9 cellular contexts compared by ENCODE assay signal in genomic region chr7:104960741-104961479, GRCh38. TPM values are rescaled to one million over a fixed set of nuclear protein-coding genes. Genes with fewer than 3 reads are reported as not detected.
A peak's percentile ranks its signal among the peaks of the same experiment; 100 is the strongest.
DNase-seq lines count a peak whose midpoint lies in the region; ATAC-seq lines count a peak whose summit lies in the region.
"Had no signal": no experiment of that assay in that cellular context is flagged by ENCODE, and none has a peak within 500 bp of the region (broad histone marks: within the 10 kb centered on the region; RNA-seq: fewer than 3 reads in every experiment).

No MANE protein-coding gene starts in this region.

- peaks cover 3% of the 10 kb centered on the region for H3K36me3 Mint-ChIP-seq in central memory CD8-positive, alpha-beta T cell (ENCODE audit: insufficient read depth)
- H3K36me3 Mint-ChIP-seq in naive thymus-derived CD4-positive, alpha-beta T cell: peaks cover 0 to 56% (median 21%) of the 10 kb centered on the region in 5 donors

- POLR2A ChIA-PET in naive thymus-derived CD4-positive, alpha-beta T cell (lab: Charles Lee): no interaction called here

- ATAC-seq in GM18907 (IDR thresholded peaks at IDR 0.05; ENCODE audit: unreplicated experiment): peak; percentile 54
- peak; percentile 28 for ATAC-seq in HG03558 (IDR thresholded peaks at IDR 0.05; ENCODE audit: extremely low read depth, unreplicated experiment)
- ATAC-seq in central memory CD8-positive, alpha-beta T cell (replicated peaks; ENCODE audit: extremely low read depth, poor library complexity, severe bottlenecking): no peak
- peak; percentile 66 for ATAC-seq in naive thymus-derived CD4-positive, alpha-beta T cell
- ATAC-seq in GM19324 (IDR thresholded peaks at IDR 0.05; ENCODE audit: low FRiP score, unreplicated experiment): no peak

- no peaks in the 10 kb centered on the region for H3K9me3 Mint-ChIP-seq in central memory CD8-positive, alpha-beta T cell
- peaks cover 0 to 12% (median 0%) of the 10 kb centered on the region in 11 donors for H3K9me3 Mint-ChIP-seq in naive thymus-derived CD4-positive, alpha-beta T cell

- H3K27me3 ChIP-seq in naive thymus-derived CD4-positive, alpha-beta T cell (ENCODE audit: control insufficient read depth in 2 of 2, insufficient read depth in 2 of 2, low read length in 2 of 2): no peaks in the 10 kb centered on the region
- no peaks in the 10 kb centered on the region for H3K27me3 ChIP-seq in effector memory CD4-positive, alpha-beta T cell (replicated peaks; ENCODE audit: control insufficient read depth, insufficient read depth, low read length, poor library complexity, severe bottlenecking)

- no peak for DNase-seq in central memory CD8-positive, alpha-beta T cell (ENCODE audit: low spot score in 2 of 2)
- DNase-seq in naive thymus-derived CD4-positive, alpha-beta T cell: no peak
- no peak for DNase-seq in effector memory CD4-positive, alpha-beta T cell
- no peak for DNase-seq in NCI-H1105 (lab: John Stamatoyannopoulos, UW)
- DNase-seq in hepatic stellate cell (ENCODE audit: low spot score): no peak
- DNase-seq: NCI-H524 treated with DMSO at 0.1 percent for 48 hours had no signal

- peaks cover 17% of the 10 kb centered on the region for H3K4me1 Mint-ChIP-seq in central memory CD8-positive, alpha-beta T cell
- peaks cover 5 to 58% (median 7%) of the 10 kb centered on the region in 7 donors for H3K4me1 Mint-ChIP-seq in naive thymus-derived CD4-positive, alpha-beta T cell

- no peak overlapping the region for H3K4me3 Mint-ChIP-seq in central memory CD8-positive, alpha-beta T cell
- H3K4me3 Mint-ChIP-seq in naive thymus-derived CD4-positive, alpha-beta T cell: no peak overlapping the region

- no peak overlapping the region for H3K27ac ChIP-seq in naive thymus-derived CD4-positive, alpha-beta T cell (ENCODE audit: low read depth, low read length)
- no peak overlapping the region for H3K27ac ChIP-seq in effector memory CD4-positive, alpha-beta T cell (ENCODE audit: insufficient read depth, low read length, poor library complexity, severe bottlenecking)

- no peaks in the 10 kb centered on the region for H3K27me3 Mint-ChIP-seq in central memory CD8-positive, alpha-beta T cell
- no peaks in the 10 kb centered on the region for H3K27me3 Mint-ChIP-seq in naive thymus-derived CD4-positive, alpha-beta T cell

- H3K4me3 ChIP-seq in naive thymus-derived CD4-positive, alpha-beta T cell (ENCODE audit: low read length): no peak overlapping the region
- no peak overlapping the region for H3K4me3 ChIP-seq in effector memory CD4-positive, alpha-beta T cell (ENCODE audit: insufficient read depth, low read depth, low read length, poor library complexity, severe bottlenecking)

- intact Hi-C loops in naive thymus-derived CD4-positive, alpha-beta T cell (cut with micrococcal nuclease): no loop called here

- H3K27ac Mint-ChIP-seq in central memory CD8-positive, alpha-beta T cell (ENCODE audit: low read depth): peak overlapping the region; percentile 23
- peak overlapping the region in 2 of 9 donors; percentile 41 to 66 for H3K27ac Mint-ChIP-seq in naive thymus-derived CD4-positive, alpha-beta T cell

- H3K36me3 ChIP-seq in naive thymus-derived CD4-positive, alpha-beta T cell (ENCODE audit: control insufficient read depth in 2 of 3, insufficient read depth in 3 of 3, low read length in 3 of 3): no peaks in the 10 kb centered on the region
- H3K36me3 ChIP-seq in effector memory CD4-positive, alpha-beta T cell (ENCODE audit: control insufficient read depth, insufficient read depth, low read length): peaks cover 3% of the 10 kb centered on the region

- H3K9me3 ChIP-seq in naive thymus-derived CD4-positive, alpha-beta T cell (ENCODE audit: control insufficient read depth in 2 of 3, low read length in 3 of 3): no peaks in the 10 kb centered on the region
- H3K9me3 ChIP-seq in effector memory CD4-positive, alpha-beta T cell (ENCODE audit: control insufficient read depth, low read length): no peaks in the 10 kb centered on the region

- H3K4me1 ChIP-seq in naive thymus-derived CD4-positive, alpha-beta T cell (ENCODE audit: control insufficient read depth in 2 of 2, insufficient read depth in 2 of 2, low read length in 2 of 2): peaks cover 0 to 16% of the 10 kb centered on the region in 2 donors
- no peaks in the 10 kb centered on the region for H3K4me1 ChIP-seq in effector memory CD4-positive, alpha-beta T cell (ENCODE audit: control insufficient read depth, insufficient read depth, low read length, poor library complexity, severe bottlenecking)

- CTCF ChIA-PET in naive thymus-derived CD4-positive, alpha-beta T cell (lab: Charles Lee): interaction anchor here (0.7 kb wide), 1 partner anchor 45 kb away, joined by 4 read pairs; no protein-coding TSS in a partner anchor

RNA-seq across cellular contexts. Expression of gene KMT2E, which starts 53.1 kb away (rescaled TPM):
- 100 to 1,000 TPM; 129 to 221 (median 186) TPM for total RNA-seq in naive thymus-derived CD4-positive, alpha-beta T cell
- 100 to 1,000 TPM; 195 to 221 TPM for polyA plus RNA-seq in naive thymus-derived CD4-positive, alpha-beta T cell

Comparison
In these comparisons a context has a peak if more than half of its experiments do, and no peak if none do; other contexts are left out.
1. ATAC-seq: peak in GM18907 (single experiment), HG03558 (single experiment) and naive thymus-derived CD4-positive, alpha-beta T cell (single experiment); none in central memory CD8-positive, alpha-beta T cell (single experiment) and GM19324 (single experiment).